In genomic region chr1:168709407-168709891, GRCh38 we compare ENCODE assay signal across 10 cellular contexts. TPM values are rescaled to one million over a fixed set of nuclear protein-coding genes. Genes with fewer than 3 reads are reported as not detected.
DNase-seq lines count a peak whose midpoint lies in the region; ATAC-seq and TF ChIP-seq lines count a peak whose summit lies in the region.
"Had no signal": no experiment of that assay in that cellular context is flagged by ENCODE, and none has a peak within 500 bp of the region (broad histone marks: within the 10 kb centered on the region; RNA-seq: fewer than 3 reads in every experiment).

No MANE protein-coding gene starts in this region.

- H3K4me1 ChIP-seq in SK-N-SH (ENCODE audit: control insufficient read depth in 1 of 2, insufficient read depth in 2 of 2, low read depth in 1 of 2, low read length in 1 of 2) (peaks cover 7 to 31% of the 10 kb centered on the region in 2 experiments), gastroesophageal sphincter (peaks cover 2 to 38% (median 5%) of the 10 kb centered on the region in 3 donors), Peyer's patch (peaks cover 0 to 25% (median 0%) of the 10 kb centered on the region in 4 donors)

- H3K27ac ChIP-seq in SK-N-SH (ENCODE audit: low read depth in 2 of 2, low read length in 1 of 2): peak overlapping the region; percentile 99
- peak overlapping the region; percentile 69 to 79 (median 72) for H3K27ac ChIP-seq in gastroesophageal sphincter
- H3K27ac ChIP-seq in Peyer's patch: peak overlapping the region in 2 of 4 donors; percentile 33 to 45

- H3K4me1 Mint-ChIP-seq in progenitor cell of endocrine pancreas (ENCODE audit: low read depth) (peaks cover 16% of the 10 kb centered on the region), T-helper 17 cell (no peaks in the 10 kb centered on the region)
- H3K4me1 Mint-ChIP-seq: activated naive CD8-positive, alpha-beta T cell treated with anti-CD3 and anti-CD28 coated beads for 36 hours had no signal

- TF ChIP-seq CTCF in SK-N-SH (IDR thresholded peaks at IDR 0.05): no peak
- no peak for TF ChIP-seq CTCF in gastroesophageal sphincter (IDR thresholded peaks at IDR 0.05)
- TF ChIP-seq CTCF in progenitor cell of endocrine pancreas (IDR thresholded peaks at IDR 0.05; ENCODE audit: unreplicated experiment): no peak
- no peak for TF ChIP-seq CTCF in Peyer's patch (IDR thresholded peaks at IDR 0.05)

- 8% methylated on average over 7 of the region's 7 CpGs for whole genome bisulfite sequencing in SK-N-SH (ENCODE audit: low lambda C conversion rate)
- 17 to 21% methylated on average over 5 to 7 of the region's 7 CpGs for WGBS in gastroesophageal sphincter (ENCODE audit: low coverage in 1 of 2), 2 donors

- in situ Hi-C loops in Caki2 (cut with HindIII; ENCODE audit: low pct_unique_long_range_greater_than_20kb, low sequenced_read_pairs): no loop called here

- peaks cover 26% of the 10 kb centered on the region for H3F3A ChIP-seq in SK-N-SH (replicated peaks; ENCODE audit: insufficient read depth)

- H3K4me3 ChIP-seq in SK-N-SH (ENCODE audit: low read depth in 2 of 2, low read length in 1 of 2) (peak overlapping the region; percentile 40 to 48; a peak in 3 of 4 replicates), gastroesophageal sphincter (no peak overlapping the region), Peyer's patch (no peak overlapping the region)

- H3K27me3 ChIP-seq in SK-N-SH (ENCODE audit: insufficient read depth) (no peaks in the 10 kb centered on the region), gastroesophageal sphincter (no peaks in the 10 kb centered on the region), Peyer's patch (no peaks in the 10 kb centered on the region)

- H3K9ac ChIP-seq in SK-N-SH: peak overlapping the region; percentile 78

- H3K79me2 ChIP-seq in SK-N-SH (ENCODE audit: insufficient read depth): no peaks in the 10 kb centered on the region

- TF ChIP-seq EP300 in SK-N-SH (IDR thresholded peaks at IDR 0.05; ENCODE audit: borderline replicate concordance in 1 of 2, low read depth in 1 of 2, low read length in 1 of 2) (peak; percentile 1 to 27; a peak in 2 of 4 replicates), gastroesophageal sphincter (IDR thresholded peaks at IDR 0.05) (no peak)

- peak overlapping the region; percentile 72 for H3K4me2 ChIP-seq in SK-N-SH

- DNase-seq in Caki2 (ENCODE audit: low read depth) (peak; percentile 93), SK-N-SH (no peak), progenitor cell of endocrine pancreas (ENCODE audit: low spot score, unreplicated experiment) (no peak), NCI-H510A (lab: John Stamatoyannopoulos, UW) (no peak), Peyer's patch (no peak), T-helper 17 cell (no peak)
- no peak for DNase-seq in activated T-cell treated with anti-CD3 and anti-CD28 coated beads, Interleukin-2, amount 50 U/mL, for 48 hours
- DNase-seq: activated naive CD8-positive, alpha-beta T cell treated with anti-CD3 and anti-CD28 coated beads for 36 hours; NCI-H510A treated with DMSO at 0.1 percent for 48 hours had no signal

- H4K20me1 ChIP-seq in SK-N-SH (ENCODE audit: insufficient read depth): no peaks in the 10 kb centered on the region

- no peaks in the 10 kb centered on the region for H3K9me2 ChIP-seq in SK-N-SH

- no peaks in the 10 kb centered on the region for H3K9me3 ChIP-seq in SK-N-SH
- no peaks in the 10 kb centered on the region for H3K9me3 ChIP-seq in gastroesophageal sphincter
- H3K9me3 ChIP-seq in Peyer's patch: no peaks in the 10 kb centered on the region
- no peaks in the 10 kb centered on the region for H3K9me3 ChIP-seq in T-helper 17 cell (ENCODE audit: control insufficient read depth, low read length, poor library complexity, severe bottlenecking)

- no peaks in the 10 kb centered on the region for H3K9me3 Mint-ChIP-seq in progenitor cell of endocrine pancreas (ENCODE audit: low read depth)
- H3K9me3 Mint-ChIP-seq: activated naive CD8-positive, alpha-beta T cell treated with anti-CD3 and anti-CD28 coated beads for 36 hours had no signal

- TF ChIP-seq POLR2A in gastroesophageal sphincter (IDR thresholded peaks at IDR 0.05): no peak
- no peak for TF ChIP-seq POLR2A in Peyer's patch (IDR thresholded peaks at IDR 0.05)

- no peak overlapping the region for H2AFZ ChIP-seq in SK-N-SH (ENCODE audit: low read depth)

- peak; percentile 84 for ATAC-seq in gastroesophageal sphincter
- ATAC-seq in T-helper 17 cell: no peak

- H3K27me3 Mint-ChIP-seq in progenitor cell of endocrine pancreas (peaks cover 2% of the 10 kb centered on the region), T-helper 17 cell (peaks cover 16% of the 10 kb centered on the region)

- no peak for TF ChIP-seq RAD21 in SK-N-SH (IDR thresholded peaks at IDR 0.05; ENCODE audit: low read length)

- CTCF ChIA-PET in SK-N-SH (lab: Yijun Ruan, JAX): interaction anchor here (0.7 to 1.1 kb wide), 2 partner anchors 14 to 639 kb away, joined by 3 to 4 read pairs; no protein-coding TSS in a partner anchor

- H3K36me3 Mint-ChIP-seq in progenitor cell of endocrine pancreas (ENCODE audit: insufficient read depth) (no peaks in the 10 kb centered on the region), T-helper 17 cell (ENCODE audit: low read depth) (no peaks in the 10 kb centered on the region)
- H3K36me3 Mint-ChIP-seq: activated naive CD8-positive, alpha-beta T cell treated with anti-CD3 and anti-CD28 coated beads for 36 hours had no signal

- H3K27ac Mint-ChIP-seq in progenitor cell of endocrine pancreas (peak overlapping the region; percentile 79), T-helper 17 cell (no peak overlapping the region)
- H3K27ac Mint-ChIP-seq: activated naive CD8-positive, alpha-beta T cell treated with anti-CD3 and anti-CD28 coated beads for 36 hours had no signal

- H3K36me3 ChIP-seq in SK-N-SH (replicated peaks in 1 of 2; ENCODE audit: control insufficient read depth in 1 of 2, insufficient read depth in 2 of 2, low read length in 1 of 2) (no peaks in the 10 kb centered on the region), gastroesophageal sphincter (no peaks in the 10 kb centered on the region), Peyer's patch (no peaks in the 10 kb centered on the region)

- POLR2A ChIA-PET in SK-N-SH (lab: Yijun Ruan, JAX): no interaction called here

- H3K4me3 Mint-ChIP-seq in progenitor cell of endocrine pancreas (ENCODE audit: low read depth): no peak overlapping the region
- no peak overlapping the region for H3K4me3 Mint-ChIP-seq in T-helper 17 cell
- H3K4me3 Mint-ChIP-seq: activated naive CD8-positive, alpha-beta T cell treated with anti-CD3 and anti-CD28 coated beads for 36 hours had no signal

TF ChIP-seq in SK-N-SH, 30 proteins besides CTCF, POLR2A, EP300 and RAD21 (continues in another document):
- TF ChIP-seq FOXJ3 (CRISPR knock-in tag; IDR thresholded peaks at IDR 0.05) (no peak), MEF2A (IDR thresholded peaks at IDR 0.05; ENCODE audit: borderline replicate concordance, low read depth) (peak; percentile 42; the same call in 1 of the 2 replicates), TCF12 (IDR thresholded peaks at IDR 0.05) (peak; percentile 4; the same call in 1 of the 2 replicates), GABPA (IDR thresholded peaks at IDR 0.05; ENCODE audit: low read depth) (no peak), CHD2 (IDR thresholded peaks at IDR 0.05; ENCODE audit: low read length, partially characterized antibody) (no peak), SMC3 (IDR thresholded peaks at IDR 0.05; ENCODE audit: low read depth, low read length) (no peak), MAX (IDR thresholded peaks at IDR 0.05; ENCODE audit: low read depth) (peak; percentile 59; the same call in 1 of the 2 replicates), RFX5 (IDR thresholded peaks at IDR 0.05; ENCODE audit: low read length) (no peak), MXI1 (IDR thresholded peaks at IDR 0.05; ENCODE audit: low read depth, low read length) (no peak), POLR2AphosphoS5 (IDR thresholded peaks at IDR 0.05; ENCODE audit: low read depth, low read length) (no peak), YY1 (IDR thresholded peaks at IDR 0.05; ENCODE audit: low read depth) (no peak), USF1 (IDR thresholded peaks at IDR 0.05; ENCODE audit: borderline replicate concordance, low read depth) (no peak; the same call in 1 of the 2 replicates), SIN3A (IDR thresholded peaks at IDR 0.05; ENCODE audit: borderline replicate concordance, low read depth, low read length) (no peak), TEAD4 (IDR thresholded peaks at IDR 0.05; ENCODE audit: borderline replicate concordance, insufficient read depth) (peak; percentile 84), ELF1 (IDR thresholded peaks at IDR 0.05) (no peak), NFIC (IDR thresholded peaks at IDR 0.05; ENCODE audit: borderline replicate concordance) (peak; percentile 38; the same call in 1 of the 2 replicates), GATA2 (CRISPR knock-in tag; IDR thresholded peaks at IDR 0.05) (no peak), RXRA (IDR thresholded peaks at IDR 0.05; ENCODE audit: borderline replicate concordance, low read depth) (no peak; the same call in 1 of the 2 replicates), FOXM1 (IDR thresholded peaks at IDR 0.05; ENCODE audit: low read depth) (peak; percentile 22; the same call in 1 of the 2 replicates)

RNA-seq across cellular contexts. Expression of gene DPT, which starts 19.6 kb away (rescaled TPM):
- not detected in 2 replicates for total RNA-seq in Caki2 (2014; rRNA removed; shearing (Covaris generic); ENCODE audit: low replicate concordance)
- polyA plus RNA-seq in SK-N-SH (2012; rRNA removed): 0.05 and 0.32 TPM in 2 replicates
- polyA plus RNA-seq in SK-N-SH (2012; cell fraction: cytosol; rRNA removed): 0.27 and 0.38 TPM in 2 replicates
- polyA plus RNA-seq in SK-N-SH (2012; cell fraction: nucleus; rRNA removed): 0.08 and 0.16 TPM in 2 replicates
- total RNA-seq in gastroesophageal sphincter (100 to 1,000 TPM in 3 of 4 donors, 10 to 100 TPM in 1; 75.2 to 354 (median 130) TPM), progenitor cell of endocrine pancreas (not detected in 2 replicates), Peyer's patch (10 to 100 TPM in 3 of 4 donors, 1 to 10 TPM in 1; 6.8 to 25.9 (median 17.2) TPM), T-helper 17 cell (not detected)
- total RNA-seq: activated naive CD8-positive, alpha-beta T cell treated with anti-CD3 and anti-CD28 coated beads for 36 hours had no signal

Comparison
In these comparisons a context has a peak if more than half of its experiments do, and no peak if none do; other contexts are left out.
1. H3K4me3 ChIP-seq: peak in SK-N-SH (2 of 2); none in gastroesophageal sphincter (0 of 2) and Peyer's patch (0 of 4).